ENCODE assay signal across 34 cellular contexts in genomic region chr10:70807566-70807965, GRCh38. TPM values are rescaled to one million over a fixed set of nuclear protein-coding genes. Genes with fewer than 3 reads are reported as not detected.
"Had no signal": no experiment of that assay in that cellular context is flagged by ENCODE, and none has a peak within 500 bp of the region (broad histone marks: within the 10 kb centered on the region; RNA-seq: fewer than 3 reads in every experiment).

No MANE protein-coding gene starts in this region.

- H3K4me3 Mint-ChIP-seq: activated CD4-positive, alpha-beta T cell treated with anti-CD3 and anti-CD28 coated beads for 36 hours; activated CD8-positive, alpha-beta memory T cell treated with anti-CD3 and anti-CD28 coated beads, Interleukin-2, amount 10 ng/mL, durations not matched to agents 7 days and 5 days; activated CD8-positive, alpha-beta T cell treated with anti-CD3 and anti-CD28 coated beads, Interleukin-2, amount 10 ng/mL, durations not matched to agents 7 days and 5 days; activated naive CD4-positive, alpha-beta T cell treated with anti-CD3 and anti-CD28 coated beads, Interleukin-2, amount 50 U/mL, for 24 hours; activated naive CD8-positive, alpha-beta T cell treated with anti-CD3 and anti-CD28 coated beads, Interleukin-2, amount 50 U/mL, for 24 hours; naive thymus-derived CD8-positive, alpha-beta T cell; neural crest cell; stimulated activated effector memory CD8-positive, alpha-beta T cell treated with anti-CD3 and anti-CD28 coated beads, Interleukin-12 subunit alpha, Interleukin-12 subunit beta, amount 100 ng/mL, for 72 hours; stimulated activated naive CD8-positive, alpha-beta T cell treated with anti-CD3 and anti-CD28 coated beads, Interleukin-15, Interleukin-2, amounts not matched to agents 100 ng/mL and 50 ng/mL, for 24 hours had no signal

- H3K36me3 Mint-ChIP-seq: activated CD8-positive, alpha-beta memory T cell treated with anti-CD3 and anti-CD28 coated beads, Interleukin-2, amount 10 ng/mL, durations not matched to agents 7 days and 5 days; activated naive CD4-positive, alpha-beta T cell treated with anti-CD3 and anti-CD28 coated beads, Interleukin-2, amount 50 U/mL, for 24 hours; naive thymus-derived CD8-positive, alpha-beta T cell; stimulated activated effector memory CD8-positive, alpha-beta T cell treated with anti-CD3 and anti-CD28 coated beads, Interleukin-12 subunit alpha, Interleukin-12 subunit beta, amount 100 ng/mL, for 72 hours had no signal

- H3K27me3 ChIP-seq: body of pancreas, dorsolateral prefrontal cortex, pancreas had no signal

- H3K4me3 ChIP-seq: body of pancreas, coronary artery, dorsolateral prefrontal cortex, pancreas, prostate gland, thoracic aorta had no signal

- H3K36me3 ChIP-seq: pancreas, prostate gland, thoracic aorta had no signal

- H3K4me1 ChIP-seq: pancreas, prostate gland had no signal

- H3K9me3 ChIP-seq: body of pancreas, pancreas, prostate gland, thoracic aorta had no signal

- H3K27ac Mint-ChIP-seq: activated CD4-positive, alpha-beta T cell treated with anti-CD3 and anti-CD28 coated beads for 36 hours; activated CD8-positive, alpha-beta memory T cell treated with anti-CD3 and anti-CD28 coated beads, Interleukin-2, amount 10 ng/mL, durations not matched to agents 7 days and 5 days; activated CD8-positive, alpha-beta T cell treated with anti-CD3 and anti-CD28 coated beads, Interleukin-2, amount 10 ng/mL, durations not matched to agents 7 days and 5 days; activated naive CD4-positive, alpha-beta T cell treated with anti-CD3 and anti-CD28 coated beads, Interleukin-2, amount 50 U/mL, for 24 hours; activated naive CD8-positive, alpha-beta T cell treated with anti-CD3 and anti-CD28 coated beads, Interleukin-2, amount 50 U/mL, for 24 hours; activated T-helper 2 cell treated with anti-CD3 and anti-CD28 coated beads, Interferon-gamma antibody, Interleukin-2, Interleukin-4, amounts not matched to agents 10 μg/mL and 5 μg/mL and 100 μg/mL, durations not matched to agents 14 hours and 24 hours and 36 hours; naive thymus-derived CD8-positive, alpha-beta T cell; stimulated activated effector memory CD8-positive, alpha-beta T cell treated with anti-CD3 and anti-CD28 coated beads, Interleukin-12 subunit alpha, Interleukin-12 subunit beta, amount 100 ng/mL, for 72 hours; stimulated activated naive CD8-positive, alpha-beta T cell treated with anti-CD3 and anti-CD28 coated beads, Interleukin-15, Interleukin-2, amounts not matched to agents 100 ng/mL and 50 ng/mL, for 24 hours had no signal

- DNase-seq: activated CD4-positive, alpha-beta T cell treated with anti-CD3 and anti-CD28 coated beads for 36 hours; activated CD4-positive, CD25-positive, alpha-beta regulatory T cell; activated CD8-positive, alpha-beta memory T cell treated with anti-CD3 and anti-CD28 coated beads, Interleukin-2, amount 10 ng/mL, durations not matched to agents 7 days and 5 days; activated CD8-positive, alpha-beta T cell treated with anti-CD3 and anti-CD28 coated beads, Interleukin-2, amount 10 ng/mL, durations not matched to agents 7 days and 5 days; activated naive CD8-positive, alpha-beta T cell treated with anti-CD3 and anti-CD28 coated beads, Interleukin-2, amount 50 U/mL, for 24 hours; activated T-cell treated with anti-CD3 and anti-CD28 coated beads, Interleukin-2, amount 50 U/mL, for 48 hours; anterior cingulate cortex; body of pancreas; dorsolateral prefrontal cortex; effector memory CD4-positive, alpha-beta T cell; erythroblast; foreskin fibroblast; head of caudate nucleus; hippocampal formation; left colon; midbrain; naive thymus-derived CD8-positive, alpha-beta T cell; nucleus accumbens; pancreas; retina; small intestine; stimulated activated CD4-positive, alpha-beta T cell treated with anti-CD3 and anti-CD28 coated beads, Interleukin-4, amount 100 ng/mL, for 24 hours had no signal

- ATAC-seq: activated CD4-positive, alpha-beta T cell treated with anti-CD3 and anti-CD28 coated beads for 36 hours; activated CD8-positive, alpha-beta memory T cell treated with anti-CD3 and anti-CD28 coated beads, Interleukin-2, amount 10 ng/mL, durations not matched to agents 7 days and 5 days; activated CD8-positive, alpha-beta T cell treated with anti-CD3 and anti-CD28 coated beads, Interleukin-2, amount 10 ng/mL, durations not matched to agents 7 days and 5 days; activated naive CD8-positive, alpha-beta T cell treated with anti-CD3 and anti-CD28 coated beads, Interleukin-2, amount 50 U/mL, for 24 hours; body of pancreas; left colon; naive thymus-derived CD8-positive, alpha-beta T cell; pancreas; sciatic nerve; stimulated activated effector memory CD8-positive, alpha-beta T cell treated with anti-CD3 and anti-CD28 coated beads, Interleukin-12 subunit alpha, Interleukin-12 subunit beta, amount 100 ng/mL, for 72 hours had no signal

- H3K27ac ChIP-seq: body of pancreas, coronary artery, dorsolateral prefrontal cortex, pancreas, prostate gland, thoracic aorta had no signal

- H3K4me1 Mint-ChIP-seq: activated CD4-positive, alpha-beta T cell treated with anti-CD3 and anti-CD28 coated beads for 36 hours; activated CD8-positive, alpha-beta memory T cell treated with anti-CD3 and anti-CD28 coated beads, Interleukin-2, amount 10 ng/mL, durations not matched to agents 7 days and 5 days; activated naive CD4-positive, alpha-beta T cell treated with anti-CD3 and anti-CD28 coated beads, Interleukin-2, amount 50 U/mL, for 24 hours; activated naive CD8-positive, alpha-beta T cell treated with anti-CD3 and anti-CD28 coated beads, Interleukin-2, amount 50 U/mL, for 24 hours; stimulated activated effector memory CD8-positive, alpha-beta T cell treated with anti-CD3 and anti-CD28 coated beads, Interleukin-12 subunit alpha, Interleukin-12 subunit beta, amount 100 ng/mL, for 72 hours had no signal

- H3K9me3 Mint-ChIP-seq: activated naive CD4-positive, alpha-beta T cell treated with anti-CD3 and anti-CD28 coated beads, Interleukin-2, amount 50 U/mL, for 24 hours; activated naive CD8-positive, alpha-beta T cell treated with anti-CD3 and anti-CD28 coated beads, Interleukin-2, amount 50 U/mL, for 24 hours; activated T-helper 2 cell treated with anti-CD3 and anti-CD28 coated beads, Interferon-gamma antibody, Interleukin-2, Interleukin-4, amounts not matched to agents 10 μg/mL and 5 μg/mL and 100 μg/mL, durations not matched to agents 14 hours and 24 hours and 36 hours; naive thymus-derived CD8-positive, alpha-beta T cell; stimulated activated effector memory CD8-positive, alpha-beta T cell treated with anti-CD3 and anti-CD28 coated beads, Interleukin-12 subunit alpha, Interleukin-12 subunit beta, amount 100 ng/mL, for 72 hours; stimulated activated naive CD8-positive, alpha-beta T cell treated with anti-CD3 and anti-CD28 coated beads, Interleukin-15, Interleukin-2, amounts not matched to agents 100 ng/mL and 50 ng/mL, for 24 hours had no signal

RNA-seq across cellular contexts. Expression of gene TBATA, which starts 22.4 kb away (rescaled TPM):
- total RNA-seq: activated CD4-positive, alpha-beta T cell treated with anti-CD3 and anti-CD28 coated beads for 36 hours; activated CD8-positive, alpha-beta memory T cell treated with anti-CD3 and anti-CD28 coated beads, Interleukin-2, amount 10 ng/mL, durations not matched to agents 7 days and 5 days; activated CD8-positive, alpha-beta T cell treated with anti-CD3 and anti-CD28 coated beads, Interleukin-2, amount 10 ng/mL, durations not matched to agents 7 days and 5 days; activated T-helper 2 cell treated with anti-CD3 and anti-CD28 coated beads, Interferon-gamma antibody, Interleukin-2, Interleukin-4, amounts not matched to agents 10 μg/mL and 5 μg/mL and 100 μg/mL, durations not matched to agents 14 hours and 24 hours and 36 hours; body of pancreas; dorsolateral prefrontal cortex; fibroblast of lung; left colon; liver; naive thymus-derived CD8-positive, alpha-beta T cell; neural crest cell; pancreas; sciatic nerve; thoracic aorta had no signal
- polyA plus RNA-seq: fibroblast of lung; keratinocyte; liver; naive thymus-derived CD8-positive, alpha-beta T cell; pancreas; small intestine had no signal
